ENCODE assay signal across 8 cellular contexts in the genomic region with DNA sequence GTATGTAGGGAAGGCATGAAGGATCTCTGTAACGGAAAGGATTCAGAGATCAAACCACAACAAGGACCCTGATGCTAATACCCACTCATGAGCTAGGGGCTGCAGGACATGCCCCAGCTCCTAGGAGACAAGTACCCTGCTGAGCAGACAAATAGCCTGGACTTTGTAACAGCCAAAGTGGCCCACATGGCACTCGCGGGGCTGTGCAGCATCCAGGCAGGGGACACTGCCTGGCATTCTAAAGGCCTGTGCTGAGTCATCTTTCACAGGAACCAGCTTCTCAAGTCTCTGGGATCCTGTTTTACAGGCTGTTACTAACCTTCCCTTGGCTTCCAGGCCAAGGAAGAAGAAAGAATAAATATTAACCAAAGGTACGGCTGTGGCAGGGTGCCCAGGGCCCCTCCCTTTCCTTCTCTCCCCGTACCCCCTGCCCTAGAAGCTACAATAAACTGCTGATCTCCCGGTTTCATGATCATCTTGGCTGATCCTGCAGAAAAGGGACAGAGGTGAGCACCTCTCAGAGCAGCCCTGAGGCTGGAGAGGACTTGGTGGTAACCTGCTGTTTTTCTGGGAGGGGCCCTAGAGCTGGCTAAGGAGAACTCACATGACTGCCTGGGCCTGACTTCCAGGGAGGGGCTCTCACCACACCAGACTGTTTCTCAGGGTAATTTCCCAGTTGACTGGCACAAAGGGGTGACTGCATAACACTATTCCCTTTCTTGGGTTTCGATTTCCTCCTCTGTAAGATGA.
DNase-seq lines count a peak whose midpoint lies in the region; ATAC-seq and TF ChIP-seq lines count a peak whose summit lies in the region.

No MANE protein-coding gene starts in this region.

- H3K27ac ChIP-seq in BLaER1 = 0 out of 2 replicates have a peak overlapping the region, but pooled peaks have one; percentile 13
- H3K27ac ChIP-seq in angular gyrus (ENCODE audit: low read depth, low read length) = peak overlapping the region; percentile 49

- H3K9me3 Mint-ChIP-seq in stimulated activated naive CD8-positive, alpha-beta T cell treated with anti-CD3 and anti-CD28 coated beads, Interleukin-15, Interleukin-2, amounts not matched to agents 100 ng/mL and 50 ng/mL, for 24 hours = no peaks in the 10 kb centered on the region

- no peak overlapping the region for H3K4me3 Mint-ChIP-seq in stimulated activated naive CD8-positive, alpha-beta T cell treated with anti-CD3 and anti-CD28 coated beads, Interleukin-15, Interleukin-2, amounts not matched to agents 100 ng/mL and 50 ng/mL, for 24 hours

- no peak for ATAC-seq in GM18867 (IDR thresholded peaks at IDR 0.05; ENCODE audit: unreplicated experiment)
- no peak for ATAC-seq in HG03354 (IDR thresholded peaks at IDR 0.05; ENCODE audit: poor library complexity, severe bottlenecking, unreplicated experiment)

- no peak overlapping the region for H3K4me3 ChIP-seq in BLaER1

- H3K9me3 ChIP-seq in BLaER1 = no peaks in the 10 kb centered on the region

- H3K27ac Mint-ChIP-seq in stimulated activated naive CD8-positive, alpha-beta T cell treated with anti-CD3 and anti-CD28 coated beads, Interleukin-15, Interleukin-2, amounts not matched to agents 100 ng/mL and 50 ng/mL, for 24 hours = peak overlapping the region; percentile 58

- DNase-seq in iPS-NIHi7 (ENCODE audit: extremely low spot score) (peak; percentile 45), NCI-H146 (lab: John Stamatoyannopoulos, UW) (no peak)

- peak; percentile 85 for TF ChIP-seq EP300 in Ishikawa (IDR thresholded peaks at IDR 0.05; ENCODE audit: borderline replicate concordance)

- H3K27me3 Mint-ChIP-seq in stimulated activated naive CD8-positive, alpha-beta T cell treated with anti-CD3 and anti-CD28 coated beads, Interleukin-15, Interleukin-2, amounts not matched to agents 100 ng/mL and 50 ng/mL, for 24 hours = peaks cover 3% of the 10 kb centered on the region

- H3K36me3 Mint-ChIP-seq in stimulated activated naive CD8-positive, alpha-beta T cell treated with anti-CD3 and anti-CD28 coated beads, Interleukin-15, Interleukin-2, amounts not matched to agents 100 ng/mL and 50 ng/mL, for 24 hours (ENCODE audit: low read depth) = no peaks in the 10 kb centered on the region

- H4K20me1 ChIP-seq in BLaER1 = no peaks in the 10 kb centered on the region

- peak; percentile 10; the same call in 1 of the 2 replicates for TF ChIP-seq RAD21 in Ishikawa (IDR thresholded peaks at IDR 0.05; ENCODE audit: low read depth)

- no peak overlapping the region for H3K9ac ChIP-seq in BLaER1

- no peak overlapping the region for H3K4me2 ChIP-seq in BLaER1

- peaks cover 13% of the 10 kb centered on the region for H3K4me1 Mint-ChIP-seq in stimulated activated naive CD8-positive, alpha-beta T cell treated with anti-CD3 and anti-CD28 coated beads, Interleukin-15, Interleukin-2, amounts not matched to agents 100 ng/mL and 50 ng/mL, for 24 hours (ENCODE audit: low read depth)

- no peaks in the 10 kb centered on the region for H3K4me1 ChIP-seq in BLaER1

- 0 out of 2 replicates have a peak, but pooled peaks cover 4% of the 10 kb centered on the region for H3K27me3 ChIP-seq in BLaER1

- H3K36me3 ChIP-seq in BLaER1 = no peaks in the 10 kb centered on the region

TF ChIP-seq in Ishikawa, 13 proteins besides CTCF, POLR2A, EP300 and RAD21:
- TF ChIP-seq CREB1 (IDR thresholded peaks at IDR 0.05; ENCODE audit: low read depth) (no peak), FOXM1 (IDR thresholded peaks at IDR 0.05; ENCODE audit: borderline replicate concordance, low read depth) (0 out of 2 replicates have a peak, but pooled peaks have one; percentile 59), TEAD4 (IDR thresholded peaks at IDR 0.05) (peak; percentile 78), NFIC (IDR thresholded peaks at IDR 0.05) (peak; percentile 90), TCF12 (IDR thresholded peaks at IDR 0.05; ENCODE audit: low read depth) (peak; percentile 87), YY1 (IDR thresholded peaks at IDR 0.05; ENCODE audit: low read depth) (no peak), CEBPB (IDR thresholded peaks at IDR 0.05) (no peak), TAF1 (IDR thresholded peaks at IDR 0.05; ENCODE audit: low read depth) (peak; percentile 28), ZBTB7A (IDR thresholded peaks at IDR 0.05; ENCODE audit: low read depth) (no peak), EGR1 (IDR thresholded peaks at IDR 0.05) (no peak)
- TF ChIP-seq, protein P1, sequence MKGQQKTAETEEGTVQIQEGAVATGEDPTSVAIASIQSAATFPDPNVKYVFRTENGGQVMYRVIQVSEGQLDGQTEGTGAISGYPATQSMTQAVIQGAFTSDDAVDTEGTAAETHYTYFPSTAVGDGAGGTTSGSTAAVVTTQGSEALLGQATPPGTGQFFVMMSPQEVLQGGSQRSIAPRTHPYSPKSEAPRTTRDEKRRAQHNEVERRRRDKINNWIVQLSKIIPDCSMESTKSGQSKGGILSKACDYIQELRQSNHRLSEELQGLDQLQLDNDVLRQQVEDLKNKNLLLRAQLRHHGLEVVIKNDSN (IDR thresholded peaks at IDR 0.05) = peak; percentile 64; the same call in 1 of the 2 replicates
- TF ChIP-seq, protein P2, sequence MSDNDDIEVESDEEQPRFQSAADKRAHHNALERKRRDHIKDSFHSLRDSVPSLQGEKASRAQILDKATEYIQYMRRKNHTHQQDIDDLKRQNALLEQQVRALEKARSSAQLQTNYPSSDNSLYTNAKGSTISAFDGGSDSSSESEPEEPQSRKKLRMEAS (IDR thresholded peaks at IDR 0.05) = peak; percentile 72
- TF ChIP-seq, protein P3, sequence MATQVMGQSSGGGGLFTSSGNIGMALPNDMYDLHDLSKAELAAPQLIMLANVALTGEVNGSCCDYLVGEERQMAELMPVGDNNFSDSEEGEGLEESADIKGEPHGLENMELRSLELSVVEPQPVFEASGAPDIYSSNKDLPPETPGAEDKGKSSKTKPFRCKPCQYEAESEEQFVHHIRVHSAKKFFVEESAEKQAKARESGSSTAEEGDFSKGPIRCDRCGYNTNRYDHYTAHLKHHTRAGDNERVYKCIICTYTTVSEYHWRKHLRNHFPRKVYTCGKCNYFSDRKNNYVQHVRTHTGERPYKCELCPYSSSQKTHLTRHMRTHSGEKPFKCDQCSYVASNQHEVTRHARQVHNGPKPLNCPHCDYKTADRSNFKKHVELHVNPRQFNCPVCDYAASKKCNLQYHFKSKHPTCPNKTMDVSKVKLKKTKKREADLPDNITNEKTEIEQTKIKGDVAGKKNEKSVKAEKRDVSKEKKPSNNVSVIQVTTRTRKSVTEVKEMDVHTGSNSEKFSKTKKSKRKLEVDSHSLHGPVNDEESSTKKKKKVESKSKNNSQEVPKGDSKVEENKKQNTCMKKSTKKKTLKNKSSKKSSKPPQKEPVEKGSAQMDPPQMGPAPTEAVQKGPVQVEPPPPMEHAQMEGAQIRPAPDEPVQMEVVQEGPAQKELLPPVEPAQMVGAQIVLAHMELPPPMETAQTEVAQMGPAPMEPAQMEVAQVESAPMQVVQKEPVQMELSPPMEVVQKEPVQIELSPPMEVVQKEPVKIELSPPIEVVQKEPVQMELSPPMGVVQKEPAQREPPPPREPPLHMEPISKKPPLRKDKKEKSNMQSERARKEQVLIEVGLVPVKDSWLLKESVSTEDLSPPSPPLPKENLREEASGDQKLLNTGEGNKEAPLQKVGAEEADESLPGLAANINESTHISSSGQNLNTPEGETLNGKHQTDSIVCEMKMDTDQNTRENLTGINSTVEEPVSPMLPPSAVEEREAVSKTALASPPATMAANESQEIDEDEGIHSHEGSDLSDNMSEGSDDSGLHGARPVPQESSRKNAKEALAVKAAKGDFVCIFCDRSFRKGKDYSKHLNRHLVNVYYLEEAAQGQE (IDR thresholded peaks at IDR 0.05; ENCODE audit: low read depth) = no peak
TF ChIP-seq in Ishikawa: peak in this region for 7.
